In the genomic region with DNA sequence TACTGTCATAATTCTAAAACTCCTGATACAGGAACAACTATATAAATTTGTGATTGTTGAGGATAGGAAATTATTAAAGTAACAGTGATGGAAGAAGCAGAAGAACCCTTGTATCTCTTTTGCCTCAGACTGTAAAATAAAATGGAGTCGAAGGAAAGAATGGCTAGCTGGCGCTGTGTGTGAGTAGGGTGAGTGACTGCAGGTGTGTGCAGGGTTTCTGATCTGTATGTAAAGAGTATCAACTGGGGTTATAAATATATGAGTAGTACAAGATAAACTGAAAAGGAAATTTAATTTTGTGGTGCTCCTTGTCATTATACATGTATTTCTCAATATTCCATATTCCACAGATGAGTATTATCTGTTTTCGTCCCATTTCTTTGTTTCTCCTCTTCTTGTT, we compare ENCODE assay signal across 11 cellular contexts. TPM values are rescaled to one million over a fixed set of nuclear protein-coding genes. Genes with fewer than 3 reads are reported as not detected.
A peak's percentile ranks its signal among the peaks of the same experiment; 100 is the strongest.
DNase-seq lines count a peak whose midpoint lies in the region; ATAC-seq lines count a peak whose summit lies in the region.
"Had no signal": no experiment of that assay in that cellular context is flagged by ENCODE, and none has a peak within 500 bp of the region (broad histone marks: within the 10 kb centered on the region; RNA-seq: fewer than 3 reads in every experiment).

No MANE protein-coding gene starts in this region.

- H2AFZ ChIP-seq in ACC112 (ENCODE audit: low read length, unreplicated experiment): no peak overlapping the region

- peaks cover 43% of the 10 kb centered on the region for H3K36me3 ChIP-seq in ACC112 (ENCODE audit: insufficient read depth, low read length)

- DNase-seq in COLO668 (lab: John Stamatoyannopoulos, UW; ENCODE audit: unreplicated experiment) (no peak), cerebellum (ENCODE audit: low spot score) (no peak), NCI-H226 (no peak), AG08395 (ENCODE audit: low spot score) (no peak)
- DNase-seq: H9, NCI-H187, tibial artery had no signal

- H3K4me3 ChIP-seq in ACC112 (ENCODE audit: low read depth, low read length): no peak overlapping the region
- H3K4me3 ChIP-seq: tibial artery had no signal

- no peaks in the 10 kb centered on the region for H3K79me2 ChIP-seq in ACC112 (ENCODE audit: control insufficient read depth, insufficient read depth, low read length, unreplicated experiment)

- H3K27me3 ChIP-seq in ACC112 (ENCODE audit: insufficient read depth, low read length): no peaks in the 10 kb centered on the region
- H3K27me3 ChIP-seq: tibial artery had no signal

- H3K27ac ChIP-seq in ACC112 (ENCODE audit: low read depth, low read length): 0 out of 2 replicates have a peak overlapping the region, but pooled peaks have one; percentile 13
- H3K27ac ChIP-seq: tibial artery had no signal

- ATAC-seq in GM18909 (IDR thresholded peaks at IDR 0.05; ENCODE audit: poor library complexity, unreplicated experiment): peak; percentile 38
- ATAC-seq in HG02759 (IDR thresholded peaks at IDR 0.05; ENCODE audit: unreplicated experiment): peak; percentile 36
- peak; percentile 3 for ATAC-seq in HG03575 (IDR thresholded peaks at IDR 0.05; ENCODE audit: extremely low read depth, insufficient number of reproducible peaks, low FRiP score, unreplicated experiment)

- peaks cover 16% of the 10 kb centered on the region for H3K4me1 ChIP-seq in ACC112 (ENCODE audit: control insufficient read depth, insufficient read depth, low read length, unreplicated experiment)
- H3K4me1 ChIP-seq: tibial artery had no signal

RNA-seq across cellular contexts. Expression of a gene that starts 15.2 kb away (rescaled TPM):
- total RNA-seq in cerebellum: 75.4 TPM
